ENCODE assay signal across 23 cellular contexts in the genomic region with DNA sequence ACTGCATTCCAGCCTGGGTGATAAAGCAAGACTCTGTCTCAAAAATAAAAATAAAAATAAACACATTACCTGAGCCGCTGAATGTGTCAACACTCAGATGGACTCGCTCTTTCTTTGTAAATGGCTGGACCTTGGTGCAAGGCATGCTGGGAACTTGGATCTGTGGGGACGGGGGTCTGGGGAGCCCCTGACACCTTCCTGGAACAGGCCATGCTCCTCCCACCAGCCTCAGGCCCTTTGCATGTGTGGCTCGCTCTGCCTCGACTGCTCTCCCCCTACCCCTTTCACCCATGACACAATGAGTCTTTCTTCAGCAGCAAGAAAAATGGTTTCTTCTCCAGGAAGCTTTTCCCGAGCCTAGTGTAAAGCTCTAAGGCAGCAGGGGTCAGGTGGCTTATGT.
"Had no signal": no experiment of that assay in that cellular context is flagged by ENCODE, and none has a peak within 500 bp of the region (broad histone marks: within the 10 kb centered on the region; RNA-seq: fewer than 3 reads in every experiment).

No MANE protein-coding gene starts in this region.

- ATAC-seq: activated CD4-positive, alpha-beta T cell treated with anti-CD3 and anti-CD28 coated beads for 36 hours; gastrocnemius medialis; left cardiac atrium; sciatic nerve; SK-N-SH treated with all-trans-retinoic acid at 6 μM for 48 hours; stimulated activated naive B cell treated with anti-CD40 and anti-IgM and Interleukin-4, amounts not matched to agents 10 μg/mL and 1 μg/mL and 100 μg/mL, for 72 hours had no signal

- H3K9me3 ChIP-seq: esophagus squamous epithelium, gastrocnemius medialis, transverse colon had no signal

- H3K4me3 ChIP-seq: dorsolateral prefrontal cortex, esophagus squamous epithelium, gastrocnemius medialis, transverse colon had no signal

- H3K27me3 ChIP-seq: dorsolateral prefrontal cortex had no signal

- H3K27ac ChIP-seq: dorsolateral prefrontal cortex, gastrocnemius medialis, transverse colon had no signal

- H3K36me3 ChIP-seq: esophagus squamous epithelium, gastrocnemius medialis, transverse colon had no signal

- FAIRE-seq: astrocyte, small intestine, TTC549 had no signal

- DNase-seq: activated CD4-positive, alpha-beta T cell treated with anti-CD3 and anti-CD28 coated beads for 36 hours; activated CD4-positive, alpha-beta T cell treated with anti-CD3 and anti-CD28 coated beads, Interleukin-2, amount 50 U/mL, for 48 hours; activated naive CD4-positive, alpha-beta T cell; activated naive CD8-positive, alpha-beta T cell treated with anti-CD3 and anti-CD28 coated beads for 36 hours; activated T-cell treated with anti-CD3 and anti-CD28 coated beads, Interleukin-2, amount 50 U/mL, for 24 hours; central memory CD4-positive, alpha-beta T cell; esophagus squamous epithelium; gastrocnemius medialis; hypothalamus; left cardiac atrium; nephron progenitor cell; occipital lobe; small intestine; stimulated activated CD4-positive, alpha-beta T cell treated with anti-CD3 and anti-CD28 coated beads, Interleukin-15, amount 100 ng/mL, for 24 hours; stimulated activated CD4-positive, alpha-beta T cell treated with anti-CD3 and anti-CD28 coated beads, Interleukin-2, amount 100 ng/mL, for 48 hours; stimulated activated CD8-positive, alpha-beta memory T cell treated with anti-CD3 and anti-CD28 coated beads, Interleukin-4, amount 100 ng/mL, for 48 hours; stimulated activated naive B cell treated with anti-CD40 and anti-IgM and Interleukin-4, amounts not matched to agents 10 μg/mL and 1 μg/mL and 100 μg/mL, for 72 hours; transverse colon had no signal

- H3K4me1 ChIP-seq: gastrocnemius medialis had no signal
